Comparison of ENCODE assay signal across 23 cellular contexts in genomic region chr1:50175711-50176562, GRCh38.
DNase-seq lines count a peak whose midpoint lies in the region; ATAC-seq, FAIRE-seq and TF ChIP-seq lines count a peak whose summit lies in the region.
"Had no signal": no experiment of that assay in that cellular context is flagged by ENCODE, and none has a peak within 500 bp of the region (broad histone marks: within the 10 kb centered on the region; RNA-seq: fewer than 3 reads in every experiment).

No MANE protein-coding gene starts in this region.

- no peaks in the 10 kb centered on the region; the same call in 1 of the 2 replicates for H3K23me2 ChIP-seq in H1 (ENCODE audit: low read depth, low read length)

- no peaks in the 10 kb centered on the region for H3K9me2 ChIP-seq in MM.1S (replicated peaks; ENCODE audit: insufficient read depth, low read length)

- no peak overlapping the region for H4K5ac ChIP-seq in H1 (ENCODE audit: insufficient read length, low read depth, low read length)

- H3K4me3 ChIP-seq in MM.1S (ENCODE audit: low read length) (no peak overlapping the region), H1 (ENCODE audit: extremely low read depth in 1 of 4, insufficient read depth in 2 of 4, low read depth in 3 of 4, low read length in 4 of 4) (no peak overlapping the region), right cardiac atrium (ENCODE audit: low read length) (no peak overlapping the region), trophoblast cell (ENCODE audit: low read depth, low read length) (no peak overlapping the region)
- H3K4me3 ChIP-seq: GM23248, HAP-1, PC-9 had no signal

- no peak overlapping the region for H3K23ac ChIP-seq in H1 (ENCODE audit: insufficient read length)
- H3K23ac ChIP-seq in trophoblast cell (ENCODE audit: low read length) = no peak overlapping the region

- H3K9me3 ChIP-seq in MM.1S (replicated peaks; ENCODE audit: insufficient read depth, low read length) (no peaks in the 10 kb centered on the region), H1 (ENCODE audit: insufficient read depth in 2 of 2, low read depth in 1 of 2, low read length in 1 of 2) (no peaks in the 10 kb centered on the region), right cardiac atrium (ENCODE audit: control insufficient read depth, low read length) (no peaks in the 10 kb centered on the region), trophoblast cell (ENCODE audit: insufficient read depth, low read depth, low read length) (no peaks in the 10 kb centered on the region)
- H3K9me3 ChIP-seq: HAP-1 had no signal

- no peaks in the 10 kb centered on the region for H3K36me3 ChIP-seq in MM.1S (replicated peaks; ENCODE audit: insufficient read depth, low read length)
- H3K36me3 ChIP-seq in H1 (ENCODE audit: control insufficient read depth in 2 of 4, insufficient read depth in 4 of 4, low read length in 3 of 4) = no peaks in the 10 kb centered on the region
- no peaks in the 10 kb centered on the region for H3K36me3 ChIP-seq in trophoblast cell (ENCODE audit: control insufficient read depth in 1 of 2, insufficient read depth in 2 of 2, low read length in 2 of 2)
- H3K36me3 ChIP-seq: HAP-1 had no signal

- no peak overlapping the region for H2BK15ac ChIP-seq in H1 (ENCODE audit: low read length)

- no peak overlapping the region for H3K4me2 ChIP-seq in MM.1S (ENCODE audit: low read depth, low read length)
- H3K4me2 ChIP-seq in H1 (ENCODE audit: insufficient read depth in 1 of 2, low read depth in 2 of 2, low read length in 2 of 2) = no peak overlapping the region
- no peak overlapping the region for H3K4me2 ChIP-seq in trophoblast cell (ENCODE audit: low read length)
- H3K4me2 ChIP-seq: KMS-11, PC-9 had no signal

- intact Hi-C loops in right cardiac atrium (cut with DNase I) = no loop called here

- no peak overlapping the region for H4K8ac ChIP-seq in H1 (ENCODE audit: extremely low read depth, insufficient read depth, low read length)
- H4K8ac ChIP-seq in trophoblast cell (ENCODE audit: low read depth, low read length) = no peak overlapping the region

- H2BK120ac ChIP-seq in H1 (replicated peaks; ENCODE audit: low read depth, low read length) (no peak overlapping the region), trophoblast cell (ENCODE audit: insufficient read depth, low read length, poor library complexity) (no peak overlapping the region)

- H2AK5ac ChIP-seq in H1 (ENCODE audit: low read depth, low read length) = no peak overlapping the region
- H2AK5ac ChIP-seq in trophoblast cell (ENCODE audit: low read length) = no peak overlapping the region

- H3K56ac ChIP-seq in H1 (replicated peaks; ENCODE audit: insufficient read length, low read depth, low read length) = no peak overlapping the region

- TF ChIP-seq RAD21 in H1 (IDR thresholded peaks at IDR 0.05 in 1 of 2, conservative IDR thresholded peaks at IDR 0.05 in 1 of 2; ENCODE audit: low read depth in 2 of 2, low read length in 2 of 2) = no peak

- H4K20me1 ChIP-seq in MM.1S (ENCODE audit: insufficient read depth, low read length) = no peaks in the 10 kb centered on the region
- H4K20me1 ChIP-seq in H1 (replicated peaks in 1 of 2; ENCODE audit: control insufficient read depth in 1 of 2, insufficient read depth in 2 of 2, low read length in 2 of 2) = no peaks in the 10 kb centered on the region

- POLR2A ChIA-PET in H1 (lab: Charles Lee; ENCODE audit: partially characterized antibody) = no interaction called here

- no peak overlapping the region for H4K12ac ChIP-seq in trophoblast cell (ENCODE audit: low read depth, low read length)

- FAIRE-seq in H1 (lab: Jason Lieb, UNC) = no peak
- FAIRE-seq: GM12892, GM19239 had no signal

- WGBS in H1 (ENCODE audit: extremely low coverage in 1 of 2, insufficient coverage in 1 of 2, insufficient read length in 1 of 2, insufficient replicate concordance in 2 of 2, low coverage in 1 of 2, low lambda C conversion rate in 2 of 2, missing lambda C conversion rate in 1 of 2), 2 experiments = 91% methylated on average over 7 of the region's 7 CpGs; no CpG with 5 or more reads in 1 of the 2 experiments
- 16% methylated on average over 7 of the region's 7 CpGs for WGBS in right cardiac atrium
- WGBS in trophoblast cell (ENCODE audit: extremely low coverage, insufficient coverage, insufficient read length) = no CpG with 5 or more reads among the region's 7 CpGs

- H3K27ac ChIP-seq in MM.1S (ENCODE audit: low read length) (no peak overlapping the region), H1 (ENCODE audit: low read depth, low read length) (no peak overlapping the region), right cardiac atrium (ENCODE audit: low read length) (peak overlapping the region; percentile 84), trophoblast cell (ENCODE audit: low read depth, low read length) (no peak overlapping the region)
- H3K27ac ChIP-seq: GM23248, KMS-11, PC-9 had no signal

- H3K14ac ChIP-seq in H1 (ENCODE audit: insufficient read length) (no peak overlapping the region), trophoblast cell (ENCODE audit: low read length) (no peak overlapping the region)

- H3K79me1 ChIP-seq in H1 (ENCODE audit: low read depth, low read length) (no peaks in the 10 kb centered on the region), trophoblast cell (ENCODE audit: low read length) (no peaks in the 10 kb centered on the region)

- no peak overlapping the region for H2BK20ac ChIP-seq in H1 (ENCODE audit: low read length)

- H3K18ac ChIP-seq in H1 (ENCODE audit: extremely low read depth, low read length) (no peak overlapping the region), trophoblast cell (ENCODE audit: low read length) (no peak overlapping the region)

- H3K79me2 ChIP-seq in MM.1S (ENCODE audit: low read length) (no peaks in the 10 kb centered on the region), H1 (ENCODE audit: control insufficient read depth in 1 of 2, insufficient read depth in 2 of 2, low read length in 2 of 2) (no peaks in the 10 kb centered on the region), trophoblast cell (ENCODE audit: control insufficient read depth, insufficient read depth, low read length, poor library complexity) (no peaks in the 10 kb centered on the region)

- H3K4ac ChIP-seq in H1 (replicated peaks; ENCODE audit: insufficient read length, low read depth, low read length) (no peak overlapping the region), trophoblast cell (ENCODE audit: low read depth, low read length) (no peak overlapping the region)

- H2BK12ac ChIP-seq in H1 (ENCODE audit: low read depth, low read length) (no peak overlapping the region), trophoblast cell (ENCODE audit: low read length) (no peak overlapping the region)

- H2AFZ ChIP-seq in MM.1S (ENCODE audit: low read length) = no peak overlapping the region
- H2AFZ ChIP-seq in H1 (ENCODE audit: low read length) = 0 out of 2 replicates have a peak overlapping the region, but pooled peaks have one; percentile 35
- H2AFZ ChIP-seq in trophoblast cell (ENCODE audit: insufficient read depth, low read length, poor library complexity) = no peak overlapping the region
- H2AFZ ChIP-seq: GM23248, PC-9 had no signal

- H4K91ac ChIP-seq in H1 (replicated peaks; ENCODE audit: insufficient read length, low read length) (no peak overlapping the region), trophoblast cell (ENCODE audit: low read depth, low read length) (no peak overlapping the region)

- CTCF ChIA-PET in H1 (lab: Charles Lee; ENCODE audit: partially characterized antibody) = interaction anchor here (0.9 to 1.2 kb wide), 3 partner anchors 25 to 172 kb away, joined by 3 to 4 read pairs (median 3); no protein-coding TSS in a partner anchor

- H2BK5ac ChIP-seq in H1 (ENCODE audit: low read depth, low read length) (no peak overlapping the region), trophoblast cell (ENCODE audit: low read depth, low read length, poor library complexity) (no peak overlapping the region)

- peak; percentile 10 for DNase-seq in MM.1S
- no peak for DNase-seq in H1 (ENCODE audit: low read depth in 1 of 2, low spot score in 2 of 2)
- no peak for DNase-seq in right cardiac atrium
- peak; percentile 18 to 58 for DNase-seq in trophoblast cell
- no peak for DNase-seq in activated CD4-positive, alpha-beta T cell treated with anti-CD3 and anti-CD28 coated beads for 1 hour
- DNase-seq: Calu3, DND-41, GM23248, HFFc6, NCI-H1092, NCI-H1417 treated with DMSO at 0.1 percent for 48 hours, NCI-H1694 treated with DMSO at 0.1 percent for 48 hours, NCI-H2081, NCI-H748 treated with DMSO at 0.1 percent for 48 hours, PC-9, SHP77, T-cell had no signal

- H3K27me3 ChIP-seq in MM.1S (replicated peaks; ENCODE audit: insufficient read depth, low read length) (no peaks in the 10 kb centered on the region), H1 (replicated peaks in 1 of 4; ENCODE audit: control insufficient read depth in 3 of 4, extremely low read depth in 1 of 4, insufficient read depth in 3 of 4, low read length in 3 of 4) (no peaks in the 10 kb centered on the region), right cardiac atrium (ENCODE audit: control insufficient read depth, insufficient read depth) (no peaks in the 10 kb centered on the region), trophoblast cell (ENCODE audit: insufficient read depth, low read length) (no peaks in the 10 kb centered on the region)

- H3F3A ChIP-seq in MM.1S (ENCODE audit: insufficient read depth, low read length) = no peaks in the 10 kb centered on the region

- no peaks in the 10 kb centered on the region for H3K4me1 ChIP-seq in MM.1S (ENCODE audit: low read length)
- H3K4me1 ChIP-seq in H1 (replicated peaks in 1 of 4; ENCODE audit: control insufficient read depth in 3 of 4, insufficient read depth in 4 of 4, low read length in 3 of 4) = no peaks in the 10 kb centered on the region
- peaks cover 5% of the 10 kb centered on the region for H3K4me1 ChIP-seq in right cardiac atrium (ENCODE audit: control insufficient read depth, insufficient read depth, low read length)
- H3K4me1 ChIP-seq in trophoblast cell (ENCODE audit: control insufficient read depth in 1 of 2, insufficient read depth in 2 of 2, low read length in 2 of 2) = peaks cover 0 to under 1% of the 10 kb centered on the region in 2 experiments
- H3K4me1 ChIP-seq: HAP-1 had no signal

- TF ChIP-seq CTCF in MM.1S (IDR thresholded peaks at IDR 0.05; ENCODE audit: low read length) (no peak), H1 (IDR thresholded peaks at IDR 0.05; ENCODE audit: control extremely low read depth in 1 of 3, insufficient read depth in 1 of 3, low read depth in 1 of 3, low read length in 3 of 3) (no peak)

- ATAC-seq in right cardiac atrium = no peak
- no peak for ATAC-seq in GM19324 (IDR thresholded peaks at IDR 0.05; ENCODE audit: low FRiP score, unreplicated experiment)
- ATAC-seq in HG02588 (IDR thresholded peaks at IDR 0.05; ENCODE audit: unreplicated experiment) = no peak
- ATAC-seq: T-cell had no signal

- H3K9ac ChIP-seq in MM.1S (ENCODE audit: low read length) (no peak overlapping the region), H1 (replicated peaks in 1 of 4; ENCODE audit: extremely low read depth in 1 of 4, low read depth in 3 of 4, low read length in 3 of 4) (no peak overlapping the region), trophoblast cell (ENCODE audit: low read length) (no peak overlapping the region)
- H3K9ac ChIP-seq: GM23248, KMS-11 had no signal

- TF ChIP-seq POLR2A in H1 (IDR thresholded peaks at IDR 0.05; ENCODE audit: control extremely low read depth in 1 of 2, low read depth in 2 of 2, low read length in 2 of 2) = no peak

- no peak for TF ChIP-seq EP300 in H1 (IDR thresholded peaks at IDR 0.05; ENCODE audit: borderline replicate concordance in 1 of 2, low read depth in 2 of 2, low read length in 2 of 2)

TF ChIP-seq in H1, 55 proteins besides CTCF, POLR2A, EP300 and RAD21 (continues in another document):
- TF ChIP-seq RFX5 (IDR thresholded peaks at IDR 0.05; ENCODE audit: borderline replicate concordance, low read depth, low read length) = no peak

Comparison
In these comparisons a context has a peak if more than half of its experiments do, and no peak if none do; other contexts are left out.
1. DNase-seq: peak in MM.1S (single experiment) and trophoblast cell (2 of 2); none in H1 (0 of 2), right cardiac atrium (0 of 3) and activated CD4-positive, alpha-beta T cell treated with anti-CD3 and anti-CD28 coated beads for 1 hour (single experiment).